31 cellular contexts compared by ENCODE assay signal in the genomic region with DNA sequence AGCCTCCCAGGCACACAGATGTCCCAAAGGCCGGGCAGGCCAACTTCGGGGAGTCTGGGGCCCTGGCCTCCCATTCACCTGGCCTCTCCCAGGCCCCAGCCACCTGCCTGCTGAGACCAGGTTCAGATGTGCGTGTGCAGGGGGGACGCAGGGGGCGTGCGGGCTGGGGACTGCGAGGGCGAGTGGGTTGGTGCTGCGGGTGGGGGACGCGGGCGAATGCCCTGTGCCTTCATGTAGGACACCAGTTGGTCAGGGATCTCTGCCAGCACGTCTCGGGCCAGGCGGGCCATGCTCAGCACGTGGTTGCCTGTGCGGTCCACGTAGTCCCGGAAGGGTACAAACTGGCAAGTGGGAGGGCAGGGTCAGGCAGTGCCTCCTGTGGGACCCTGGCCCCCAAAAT. TPM values are rescaled to one million over a fixed set of nuclear protein-coding genes. Genes with fewer than 3 reads are reported as not detected.
"Had no signal": no experiment of that assay in that cellular context is flagged by ENCODE, and none has a peak within 500 bp of the region (broad histone marks: within the 10 kb centered on the region; RNA-seq: fewer than 3 reads in every experiment).

No MANE protein-coding gene starts in this region.

- H3K4me3 Mint-ChIP-seq: activated CD4-positive, alpha-beta memory T cell treated with anti-CD3 and anti-CD28 coated beads, Interleukin-2, amount 10 ng/mL, durations not matched to agents 7 days and 5 days; activated CD4-positive, alpha-beta T cell treated with anti-CD3 and anti-CD28 coated beads, Interleukin-2, amount 10 ng/mL, durations not matched to agents 7 days and 5 days; activated naive CD4-positive, alpha-beta T cell treated with anti-CD3 and anti-CD28 coated beads, Interleukin-2, amount 10 ng/mL, durations not matched to agents 7 days and 5 days; activated naive CD8-positive, alpha-beta T cell treated with anti-CD3 and anti-CD28 coated beads, Interleukin-2, amount 10 ng/mL, durations not matched to agents 7 days and 5 days; activated T-cell treated with anti-CD3 and anti-CD28 coated beads, Interleukin-2, amount 50 U/mL, for 24 hours; activated T-cell treated with anti-CD3 and anti-CD28 coated beads, Interleukin-2, amount 50 U/mL, for 72 hours; brain; WTC11 had no signal

- H3K27ac ChIP-seq: ascending aorta, breast epithelium, cardiac muscle cell, epithelial cell of prostate, esophagus squamous epithelium, heart left ventricle had no signal

- H3K9me3 Mint-ChIP-seq: activated CD4-positive, alpha-beta memory T cell treated with anti-CD3 and anti-CD28 coated beads, Interleukin-2, amount 10 ng/mL, durations not matched to agents 7 days and 5 days; activated CD4-positive, alpha-beta T cell treated with anti-CD3 and anti-CD28 coated beads, Interleukin-2, amount 10 ng/mL, durations not matched to agents 7 days and 5 days; activated naive CD4-positive, alpha-beta T cell treated with anti-CD3 and anti-CD28 coated beads, Interleukin-2, amount 10 ng/mL, durations not matched to agents 7 days and 5 days; activated naive CD4-positive, alpha-beta T cell treated with anti-CD3 and anti-CD28 coated beads, Interleukin-2, amount 50 U/mL, for 72 hours; activated naive CD8-positive, alpha-beta T cell treated with anti-CD3 and anti-CD28 coated beads, Interleukin-2, amount 10 ng/mL, durations not matched to agents 7 days and 5 days; activated T-cell treated with anti-CD3 and anti-CD28 coated beads, Interleukin-2, amount 50 U/mL, for 24 hours; activated T-cell treated with anti-CD3 and anti-CD28 coated beads, Interleukin-2, amount 50 U/mL, for 72 hours; WTC11 had no signal

- H3K4me1 ChIP-seq: ascending aorta, breast epithelium had no signal

- ATAC-seq: activated naive CD4-positive, alpha-beta T cell treated with anti-CD3 and anti-CD28 coated beads, Interleukin-2, amount 50 U/mL, for 72 hours; activated T-cell treated with anti-CD3 and anti-CD28 coated beads, Interleukin-2, amount 50 U/mL, for 72 hours; heart left ventricle; WTC11 had no signal

- H3K27me3 ChIP-seq: ascending aorta, breast epithelium, cardiac muscle cell, colonic mucosa, esophagus squamous epithelium, heart left ventricle had no signal

- H3K4me1 Mint-ChIP-seq: WTC11 had no signal

- H3K36me3 Mint-ChIP-seq: activated naive CD4-positive, alpha-beta T cell treated with anti-CD3 and anti-CD28 coated beads, Interleukin-2, amount 10 ng/mL, durations not matched to agents 7 days and 5 days; activated naive CD4-positive, alpha-beta T cell treated with anti-CD3 and anti-CD28 coated beads, Interleukin-2, amount 50 U/mL, for 72 hours; activated naive CD8-positive, alpha-beta T cell treated with anti-CD3 and anti-CD28 coated beads, Interleukin-2, amount 10 ng/mL, durations not matched to agents 7 days and 5 days; WTC11 had no signal

- H3K27ac Mint-ChIP-seq: activated naive CD4-positive, alpha-beta T cell treated with anti-CD3 and anti-CD28 coated beads, Interleukin-2, amount 10 ng/mL, durations not matched to agents 7 days and 5 days; activated naive CD4-positive, alpha-beta T cell treated with anti-CD3 and anti-CD28 coated beads, Interleukin-2, amount 50 U/mL, for 72 hours; activated T-cell treated with anti-CD3 and anti-CD28 coated beads, Interleukin-2, amount 50 U/mL, for 24 hours; activated T-cell treated with anti-CD3 and anti-CD28 coated beads, Interleukin-2, amount 50 U/mL, for 72 hours; WTC11 had no signal

- H3K27me3 Mint-ChIP-seq: activated CD4-positive, alpha-beta T cell treated with anti-CD3 and anti-CD28 coated beads, Interleukin-2, amount 10 ng/mL, durations not matched to agents 7 days and 5 days; activated naive CD8-positive, alpha-beta T cell treated with anti-CD3 and anti-CD28 coated beads, Interleukin-2, amount 10 ng/mL, durations not matched to agents 7 days and 5 days; activated T-cell treated with anti-CD3 and anti-CD28 coated beads, Interleukin-2, amount 50 U/mL, for 24 hours had no signal

- H3K9me3 ChIP-seq: ascending aorta, breast epithelium, colonic mucosa, esophagus squamous epithelium, heart left ventricle had no signal

- DNase-seq: activated CD4-positive, alpha-beta memory T cell treated with anti-CD3 and anti-CD28 coated beads, Interleukin-2, amount 10 ng/mL, durations not matched to agents 7 days and 5 days; activated CD4-positive, alpha-beta T cell treated with anti-CD3 and anti-CD28 coated beads for 1 hour; activated CD4-positive, alpha-beta T cell treated with anti-CD3 and anti-CD28 coated beads for 4 hours; activated CD4-positive, alpha-beta T cell treated with anti-CD3 and anti-CD28 coated beads, Interleukin-2, amount 10 ng/mL, durations not matched to agents 7 days and 5 days; activated CD4-positive, alpha-beta T cell treated with anti-CD3 and anti-CD28 coated beads, Interleukin-2, amount 50 U/mL, for 4 hours; activated CD8-positive, alpha-beta memory T cell treated with anti-CD3 and anti-CD28 coated beads, Interleukin-2, amount 50 U/mL, for 48 hours; activated gamma-delta T cell; activated naive CD4-positive, alpha-beta T cell; activated naive CD4-positive, alpha-beta T cell treated with anti-CD3 and anti-CD28 coated beads, Interleukin-2, amount 10 ng/mL, durations not matched to agents 7 days and 5 days; activated naive CD8-positive, alpha-beta T cell treated with anti-CD3 and anti-CD28 coated beads, Interleukin-2, amount 10 ng/mL, durations not matched to agents 7 days and 5 days; activated T-cell treated with anti-CD3 and anti-CD28 coated beads for 4 hours; activated T-cell treated with anti-CD3 and anti-CD28 coated beads, Interleukin-2, amount 50 U/mL, for 24 hours; activated T-cell treated with anti-CD3 and anti-CD28 coated beads, Interleukin-2, amount 50 U/mL, for 72 hours; central memory CD4-positive, alpha-beta T cell; cerebellar nuclear complex; colonic mucosa; effector CD8-positive, alpha-beta T cell; esophagus squamous epithelium; foreskin melanocyte; glutamatergic neuron; heart left ventricle; T-helper 2 cell had no signal

- H3K36me3 ChIP-seq: ascending aorta, breast epithelium, cardiac muscle cell, colonic mucosa, esophagus squamous epithelium, heart left ventricle had no signal

- H3K4me3 ChIP-seq: ascending aorta, breast epithelium, cardiac muscle cell, colonic mucosa, esophagus squamous epithelium, heart left ventricle had no signal

RNA-seq across cellular contexts. Expression of a gene that starts 44.5 kb away (rescaled TPM):
- total RNA-seq: activated naive CD8-positive, alpha-beta T cell treated with anti-CD3 and anti-CD28 coated beads, Interleukin-2, amount 10 ng/mL, durations not matched to agents 7 days and 5 days; cardiac muscle cell; fibroblast of villous mesenchyme had no signal
- polyA plus RNA-seq: cardiac muscle cell, fibroblast of lung had no signal
